In genomic region chr12:62919827-62920226, GRCh38 we compare ENCODE assay signal across 11 cellular contexts. TPM values are rescaled to one million over a fixed set of nuclear protein-coding genes. Genes with fewer than 3 reads are reported as not detected.
A peak's percentile ranks its signal among the peaks of the same experiment; 100 is the strongest.
DNase-seq lines count a peak whose midpoint lies in the region; ATAC-seq, FAIRE-seq and TF ChIP-seq lines count a peak whose summit lies in the region.
"Had no signal": no experiment of that assay in that cellular context is flagged by ENCODE, and none has a peak within 500 bp of the region (broad histone marks: within the 10 kb centered on the region; RNA-seq: fewer than 3 reads in every experiment).

No MANE protein-coding gene starts in this region.

- ATAC-seq in psoas muscle: peak; percentile 57 to 95 (median 70)
- ATAC-seq in naive thymus-derived CD8-positive, alpha-beta T cell: no peak
- no peak for ATAC-seq in HG03565 (IDR thresholded peaks at IDR 0.05; ENCODE audit: unreplicated experiment)

- no peak overlapping the region for H3K27ac Mint-ChIP-seq in naive thymus-derived CD8-positive, alpha-beta T cell
- H3K27ac Mint-ChIP-seq: T-helper 1 cell treated with Interleukin-12 subunit alpha and Interleukin-12 subunit beta and Interleukin-4 antibody, amounts not matched to agents 30 μg/mL and 1 μg/mL, for 36 hours had no signal

- no peak overlapping the region for H3K4me3 ChIP-seq in choroid plexus epithelial cell (ENCODE audit: low read depth, low read length)
- no peak overlapping the region for H3K4me3 ChIP-seq in psoas muscle
- H3K4me3 ChIP-seq: adrenal gland, lung had no signal

- no peaks in the 10 kb centered on the region for H3K36me3 ChIP-seq in psoas muscle (ENCODE audit: insufficient read depth in 1 of 2, low read depth in 1 of 2)
- H3K36me3 ChIP-seq: adrenal gland had no signal

- peak; percentile 83 for FAIRE-seq in H54 (lab: Jason Lieb, UNC)

- DNase-seq in H54 (ENCODE audit: insufficient read length, low spot score) (no peak), NCI-H2227 (lab: John Stamatoyannopoulos, UW; ENCODE audit: unreplicated experiment) (peak; percentile 55), choroid plexus epithelial cell (ENCODE audit: low read depth) (peak; percentile 83), psoas muscle (peak in 1 of 2 donors; percentile 50), SIG-M5 treated with dmso at 0.1 percent for 504 hours (lab: John Stamatoyannopoulos, UW; ENCODE audit: unreplicated experiment) (no peak), foreskin melanocyte (no peak)
- no peak for DNase-seq in naive thymus-derived CD8-positive, alpha-beta T cell
- DNase-seq: adrenal gland had no signal

- TF ChIP-seq CTCF in choroid plexus epithelial cell (conservative IDR thresholded peaks at IDR 0.05; ENCODE audit: low read depth, low read length) (no peak), psoas muscle (IDR thresholded peaks at IDR 0.05) (no peak)

- no peaks in the 10 kb centered on the region for H3K36me3 Mint-ChIP-seq in naive thymus-derived CD8-positive, alpha-beta T cell

- no peak overlapping the region for H3K4me3 Mint-ChIP-seq in naive thymus-derived CD8-positive, alpha-beta T cell
- H3K4me3 Mint-ChIP-seq: T-helper 1 cell treated with Interleukin-12 subunit alpha and Interleukin-12 subunit beta and Interleukin-4 antibody, amounts not matched to agents 30 μg/mL and 1 μg/mL, for 36 hours had no signal

- intact Hi-C loops in psoas muscle (cut with DNase I): no loop called here

- 20 to 38% (median 30%) methylated on average over 2 of the region's 2 CpGs for WGBS in psoas muscle, 3 donors

- H3K4me1 ChIP-seq in psoas muscle: no peaks in the 10 kb centered on the region
- H3K4me1 ChIP-seq: adrenal gland had no signal

- TF ChIP-seq POLR2A in H54 (IDR thresholded peaks at IDR 0.05; ENCODE audit: low read depth, low read length): no peak

- no peaks in the 10 kb centered on the region for H3K9me3 Mint-ChIP-seq in naive thymus-derived CD8-positive, alpha-beta T cell
- H3K9me3 Mint-ChIP-seq: T-helper 1 cell treated with Interleukin-12 subunit alpha and Interleukin-12 subunit beta and Interleukin-4 antibody, amounts not matched to agents 30 μg/mL and 1 μg/mL, for 36 hours had no signal

- peaks cover 0 to under 1% (median 0%) of the 10 kb centered on the region in 4 donors for H3K4me1 Mint-ChIP-seq in naive thymus-derived CD8-positive, alpha-beta T cell

- no peak overlapping the region for H3K27ac ChIP-seq in psoas muscle
- H3K27ac ChIP-seq: adrenal gland had no signal

- POLR2A ChIA-PET in naive thymus-derived CD8-positive, alpha-beta T cell (lab: Charles Lee): no interaction called here

- no peaks in the 10 kb centered on the region for H3K9me3 ChIP-seq in psoas muscle
- H3K9me3 ChIP-seq: adrenal gland had no signal

- peaks cover 0 to 13% (median 3%) of the 10 kb centered on the region in 5 donors for H3K27me3 Mint-ChIP-seq in naive thymus-derived CD8-positive, alpha-beta T cell

- no peaks in the 10 kb centered on the region for H3K27me3 ChIP-seq in psoas muscle (ENCODE audit: insufficient read depth in 3 of 3, low read length in 2 of 3)
- H3K27me3 ChIP-seq: adrenal gland had no signal

RNA-seq across cellular contexts. Expression of gene PPM1H, which starts 15.1 kb away (rescaled TPM):
- 1 to 10 TPM; 1.8 to 4.3 (median 3.1) TPM for total RNA-seq in psoas muscle
- 1 to 10 TPM in 1 of 3 donors, under 1 TPM in 2; 0.65 to 1.2 (median 0.92) TPM for polyA plus RNA-seq in psoas muscle
- total RNA-seq in naive thymus-derived CD8-positive, alpha-beta T cell: not detected
- not detected for polyA plus RNA-seq in naive thymus-derived CD8-positive, alpha-beta T cell

Comparison
In these comparisons a context has a peak if more than half of its experiments do, and no peak if none do; other contexts are left out.
1. DNase-seq: peak in NCI-H2227 (single experiment) and choroid plexus epithelial cell (single experiment); none in H54 (single experiment), naive thymus-derived CD8-positive, alpha-beta T cell (0 of 10), SIG-M5 treated with dmso at 0.1 percent for 504 hours (single experiment) and foreskin melanocyte (single experiment).
2. ATAC-seq: peak in psoas muscle (4 of 4); none in naive thymus-derived CD8-positive, alpha-beta T cell (0 of 2) and HG03565 (single experiment).